1 cellular context compared by ENCODE assay signal in genomic region chr14:21535545-21536394, GRCh38.
TF ChIP-seq lines count a peak whose summit lies in the region.

No MANE protein-coding gene starts in this region.

TF ChIP-seq in SK-N-SH treated with all-trans-retinoic acid at 6 μM for 48 hours, 23 proteins besides CTCF, POLR2A, EP300 and RAD21 (continued from another document):
- TF ChIP-seq TSHZ2 (CRISPR knock-in tag; IDR thresholded peaks at IDR 0.05) (no peak), PATZ1 (CRISPR knock-in tag; IDR thresholded peaks at IDR 0.05; ENCODE audit: borderline replicate concordance) (no peak), ZNF70 (CRISPR knock-in tag; IDR thresholded peaks at IDR 0.05) (no peak), ZFP3 (CRISPR knock-in tag; IDR thresholded peaks at IDR 0.05) (no peak), RARB (CRISPR knock-in tag; IDR thresholded peaks at IDR 0.05) (no peak), GLIS3 (CRISPR knock-in tag; IDR thresholded peaks at IDR 0.05) (no peak)
